Comparison of ENCODE assay signal across 1 cellular context in genomic region chr7:5370454-5371353, GRCh38.
TF ChIP-seq lines count a peak whose summit lies in the region.

No MANE protein-coding gene starts in this region.

TF ChIP-seq in HCT116, 20 proteins besides CTCF, POLR2A, EP300 and RAD21 (continued from another document):
- TF ChIP-seq, protein P1, sequence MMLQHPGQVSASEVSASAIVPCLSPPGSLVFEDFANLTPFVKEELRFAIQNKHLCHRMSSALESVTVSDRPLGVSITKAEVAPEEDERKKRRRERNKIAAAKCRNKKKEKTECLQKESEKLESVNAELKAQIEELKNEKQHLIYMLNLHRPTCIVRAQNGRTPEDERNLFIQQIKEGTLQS (IDR thresholded peaks at IDR 0.05), result no peak
- TF ChIP-seq SRF (IDR thresholded peaks at IDR 0.05; ENCODE audit: low read depth) (no peak), CBX3 (IDR thresholded peaks at IDR 0.05; ENCODE audit: low read depth) (no peak), EGR1 (IDR thresholded peaks at IDR 0.05; ENCODE audit: low read depth) (no peak), EZH2phosphoT487 (IDR thresholded peaks at IDR 0.05; ENCODE audit: borderline replicate concordance) (no peak), SIN3A (IDR thresholded peaks at IDR 0.05; ENCODE audit: low read depth) (no peak)
- TF ChIP-seq, protein P2, sequence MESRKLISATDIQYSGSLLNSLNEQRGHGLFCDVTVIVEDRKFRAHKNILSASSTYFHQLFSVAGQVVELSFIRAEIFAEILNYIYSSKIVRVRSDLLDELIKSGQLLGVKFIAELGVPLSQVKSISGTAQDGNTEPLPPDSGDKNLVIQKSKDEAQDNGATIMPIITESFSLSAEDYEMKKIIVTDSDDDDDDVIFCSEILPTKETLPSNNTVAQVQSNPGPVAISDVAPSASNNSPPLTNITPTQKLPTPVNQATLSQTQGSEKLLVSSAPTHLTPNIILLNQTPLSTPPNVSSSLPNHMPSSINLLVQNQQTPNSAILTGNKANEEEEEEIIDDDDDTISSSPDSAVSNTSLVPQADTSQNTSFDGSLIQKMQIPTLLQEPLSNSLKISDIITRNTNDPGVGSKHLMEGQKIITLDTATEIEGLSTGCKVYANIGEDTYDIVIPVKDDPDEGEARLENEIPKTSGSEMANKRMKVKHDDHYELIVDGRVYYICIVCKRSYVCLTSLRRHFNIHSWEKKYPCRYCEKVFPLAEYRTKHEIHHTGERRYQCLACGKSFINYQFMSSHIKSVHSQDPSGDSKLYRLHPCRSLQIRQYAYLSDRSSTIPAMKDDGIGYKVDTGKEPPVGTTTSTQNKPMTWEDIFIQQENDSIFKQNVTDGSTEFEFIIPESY (IDR thresholded peaks at IDR 0.05; ENCODE audit: extremely low read depth, insufficient replicate concordance, low read length), result no peak
